Comparison of ENCODE assay signal across 19 cellular contexts in genomic region chr21:20783611-20784010, GRCh38.
"Had no signal": no experiment of that assay in that cellular context is flagged by ENCODE, and none has a peak within 500 bp of the region (broad histone marks: within the 10 kb centered on the region; RNA-seq: fewer than 3 reads in every experiment).

No MANE protein-coding gene starts in this region.

- ATAC-seq: activated T-helper 17 cell treated with anti-CD3 and anti-CD28 coated beads, Interleukin-2, amount 50 U/mL, for 72 hours; right lobe of liver; stimulated activated effector memory CD8-positive, alpha-beta T cell treated with anti-CD3 and anti-CD28 coated beads, Interleukin-12 subunit alpha, Interleukin-12 subunit beta, amount 100 ng/mL, for 72 hours had no signal

- H3K27ac ChIP-seq: left ventricle myocardium inferior, prostate gland, right lobe of liver, stomach, thoracic aorta had no signal

- H3K27me3 ChIP-seq: right lobe of liver, stomach had no signal

- DNase-seq: activated B cell treated with CpG ODN at 0.5 μM for 24 hours; activated CD4-positive, alpha-beta memory T cell treated with anti-CD3 and anti-CD28 coated beads for 36 hours; activated CD4-positive, alpha-beta T cell treated with anti-CD3 and anti-CD28 coated beads for 4 hours; activated naive CD4-positive, alpha-beta T cell treated with Interleukin-2 at 50 U/mL for 16 hours; activated naive CD8-positive, alpha-beta T cell treated with anti-CD3 and anti-CD28 coated beads, Interleukin-2, amount 10 ng/mL, durations not matched to agents 7 days and 5 days; activated T-cell treated with anti-CD3 and anti-CD28 coated beads, Interleukin-2, amount 50 U/mL, for 1 hour; left ventricle myocardium inferior; mammary epithelial cell; occipital lobe; right lobe of liver; SK-N-SH; stimulated activated CD4-positive, alpha-beta T cell treated with anti-CD3 and anti-CD28 coated beads, Interleukin-4, amount 100 ng/mL, for 24 hours; stomach; T-helper 1 cell; T-helper 9 cell had no signal

- H3K4me2 ChIP-seq: SK-N-SH had no signal

- H3K4me3 ChIP-seq: left ventricle myocardium inferior, prostate gland, right lobe of liver, stomach, thoracic aorta had no signal

- H3K9ac ChIP-seq: SK-N-SH had no signal

- H3K4me1 ChIP-seq: left ventricle myocardium inferior, prostate gland, right lobe of liver, stomach had no signal

- H3K9me2 ChIP-seq: SK-N-SH had no signal

- H3K9me3 ChIP-seq: prostate gland, right lobe of liver, SK-N-SH, thoracic aorta had no signal

- H3K36me3 ChIP-seq: left ventricle myocardium inferior, prostate gland, right lobe of liver, stomach, thoracic aorta had no signal
